Comparison of ENCODE assay signal across 17 cellular contexts in genomic region chr5:139335811-139336210, GRCh38. TPM values are rescaled to one million over a fixed set of nuclear protein-coding genes. Genes with fewer than 3 reads are reported as not detected.
DNase-seq lines count a peak whose midpoint lies in the region; ATAC-seq and TF ChIP-seq lines count a peak whose summit lies in the region.
"Had no signal": no experiment of that assay in that cellular context is flagged by ENCODE, and none has a peak within 500 bp of the region (broad histone marks: within the 10 kb centered on the region; RNA-seq: fewer than 3 reads in every experiment).

No MANE protein-coding gene starts in this region.

- CTCF ChIA-PET in HCT116 (lab: Charles Lee): interaction anchor here (0.7 kb wide), 1 partner anchor 9 kb away, joined by 3 read pairs; no protein-coding TSS in a partner anchor

- H3K79me2 ChIP-seq in HCT116 (ENCODE audit: insufficient read depth, low read length): peaks cover under 1% of the 10 kb centered on the region; the same call in 1 of the 2 replicates

- H3K27me3 ChIP-seq in HCT116 (ENCODE audit: insufficient read depth, low read length): no peaks in the 10 kb centered on the region

- H3K9me2 ChIP-seq in HCT116 (ENCODE audit: insufficient read depth): no peaks in the 10 kb centered on the region

- RAD21 ChIA-PET in HCT116 (lab: Charles Lee; ENCODE audit: low non-redundant PET in 1 of 2, low total read pairs in 2 of 2, uncharacterized antibody in 2 of 2, unreplicated experiment in 2 of 2): no interaction called here

- H3K36me3 ChIP-seq in HCT116 (ENCODE audit: control insufficient read depth in 1 of 2, insufficient read depth in 2 of 2, low read length in 2 of 2): peaks cover 14 to 17% of the 10 kb centered on the region in 2 experiments; a peak in 3 of 4 replicates

- no peaks in the 10 kb centered on the region for H3K27me3 Mint-ChIP-seq in activated naive CD8-positive, alpha-beta T cell
- no peaks in the 10 kb centered on the region for H3K27me3 Mint-ChIP-seq in naive B cell

- no peaks in the 10 kb centered on the region for H3K9me3 Mint-ChIP-seq in activated naive CD8-positive, alpha-beta T cell (ENCODE audit: low read depth)
- H3K9me3 Mint-ChIP-seq in naive B cell: no peaks in the 10 kb centered on the region

- POLR2A ChIA-PET in HCT116 (lab: Charles Lee): no interaction called here

- no peaks in the 10 kb centered on the region for H3K36me3 Mint-ChIP-seq in activated naive CD8-positive, alpha-beta T cell
- H3K36me3 Mint-ChIP-seq in naive B cell: peaks cover 0 to 6% of the 10 kb centered on the region in 2 donors

- H3K9ac ChIP-seq in HCT116 (ENCODE audit: low read length): no peak overlapping the region

- DNase-seq in DMS53 (lab: John Stamatoyannopoulos, UW) (peak; percentile 29), DMS53 treated with DMSO at 0.1 percent for 48 hours (lab: John Stamatoyannopoulos, UW; ENCODE audit: unreplicated experiment) (no peak), HCT116 (ENCODE audit: low read depth, low spot score) (no peak), naive B cell (no peak), C1 segment of cervical spinal cord (lab: John Stamatoyannopoulos, UW) (no peak), HK-2 (ENCODE audit: unreplicated experiment) (no peak), T-helper 1 cell (no peak)
- DNase-seq: cortex of kidney, NCI-H1092 treated with DMSO at 0.1 percent for 48 hours, NCI-H446 treated with DMSO at 0.1 percent for 48 hours, nucleus accumbens, PC-9, substantia nigra had no signal

- no peak overlapping the region for H3K27ac ChIP-seq in HCT116 (ENCODE audit: low read depth, low read length)
- H3K27ac ChIP-seq: PC-9, skin epidermis had no signal

- no peak for TF ChIP-seq POLR2A in HCT116 (IDR thresholded peaks at IDR 0.05; ENCODE audit: borderline replicate concordance, extremely low read depth, insufficient read depth, insufficient read length)

- ATAC-seq in HCT116 (peak; percentile 31), naive B cell (ENCODE audit: low read depth in 2 of 2) (peak in 1 of 2 donors; percentile 5)

- H3K4me3 ChIP-seq in HCT116 (replicated peaks in 1 of 2; ENCODE audit: low read depth in 1 of 2, low read length in 2 of 2): no peak overlapping the region
- H3K4me3 ChIP-seq: lung, PC-9, skin epidermis had no signal

- intact Hi-C loops in HCT116 (cut with micrococcal nuclease): no loop called here

- BruUV-seq in HCT116 (replicated peaks; lab: Mats Ljungman, UMichigan): no TSS peak

- H3K27ac Mint-ChIP-seq in activated naive CD8-positive, alpha-beta T cell: peak overlapping the region; percentile 41
- H3K27ac Mint-ChIP-seq in naive B cell: peak overlapping the region in 5 of 6 donors; percentile 38 to 92 (median 60)

- H3K4me3 Mint-ChIP-seq in activated naive CD8-positive, alpha-beta T cell: no peak overlapping the region
- peak overlapping the region in 1 of 8 donors; percentile 66 for H3K4me3 Mint-ChIP-seq in naive B cell

- H4K20me1 ChIP-seq in HCT116 (ENCODE audit: insufficient read depth): peaks cover 3% of the 10 kb centered on the region; the same call in 1 of the 2 replicates

- TF ChIP-seq CTCF in HCT116 (IDR thresholded peaks at IDR 0.05 in 2 of 3, conservative IDR thresholded peaks at IDR 0.05 in 1 of 3; ENCODE audit: borderline replicate concordance in 1 of 3, insufficient read depth in 1 of 3, low read depth in 2 of 3, low read length in 2 of 3): no peak

- peaks cover 20% of the 10 kb centered on the region for H3K4me1 Mint-ChIP-seq in activated naive CD8-positive, alpha-beta T cell (ENCODE audit: low read depth)
- H3K4me1 Mint-ChIP-seq in naive B cell: peaks cover 4 to 9% (median 7%) of the 10 kb centered on the region in 3 donors

- peaks cover 0 to under 1% of the 10 kb centered on the region in 2 experiments; a peak in 2 of 4 replicates for H3K4me1 ChIP-seq in HCT116 (ENCODE audit: control insufficient read depth in 1 of 2, insufficient read depth in 2 of 2, low read length in 2 of 2)

- no peak overlapping the region for H2AFZ ChIP-seq in HCT116 (ENCODE audit: low read depth, low read length, poor library complexity, severe bottlenecking)
- H2AFZ ChIP-seq: PC-9 had no signal

- no peak overlapping the region for H3K4me2 ChIP-seq in HCT116 (ENCODE audit: low read length)
- H3K4me2 ChIP-seq: PC-9 had no signal

- no peak for TF ChIP-seq RAD21 in HCT116 (IDR thresholded peaks at IDR 0.05; ENCODE audit: low read depth)

- H3K9me3 ChIP-seq in HCT116 (ENCODE audit: control insufficient read depth in 1 of 2, insufficient read depth in 1 of 2, low read depth in 1 of 2, low read length in 2 of 2): no peaks in the 10 kb centered on the region

TF ChIP-seq in HCT116, 20 proteins besides CTCF, POLR2A, EP300 and RAD21:
- TF ChIP-seq ATF3 (IDR thresholded peaks at IDR 0.05) (no peak), POLR2AphosphoS5 (IDR thresholded peaks at IDR 0.05; ENCODE audit: low read depth, low read length) (peak; percentile 42), SRF (IDR thresholded peaks at IDR 0.05; ENCODE audit: low read depth) (no peak), EZH2 (IDR thresholded peaks at IDR 0.05) (no peak), MAX (IDR thresholded peaks at IDR 0.05) (no peak)

RNA-seq across cellular contexts. Expression of gene PAIP2, which starts 5.8 kb away (rescaled TPM):
- total RNA-seq in HCT116 (2021; ENCODE audit: unreplicated experiment): 108 TPM
- 84.6 and 88.0 TPM in 2 replicates for polyA plus RNA-seq in HCT116 (2012)
- polyA plus RNA-seq in naive B cell (ENCODE audit: low read depth in 6 of 6): 100 to 1,000 TPM; 348 to 544 (median 403) TPM

RNA-seq across cellular contexts. Expression of gene MATR3, which starts 42.3 kb away (rescaled TPM):
- 123 TPM for total RNA-seq in HCT116 (2021; ENCODE audit: unreplicated experiment)
- 64.6 and 94.3 TPM in 2 replicates for polyA plus RNA-seq in HCT116 (2012)
- polyA plus RNA-seq in naive B cell (ENCODE audit: low read depth in 6 of 6): 100 to 1,000 TPM; 370 to 439 (median 392) TPM

RNA-seq across cellular contexts. Expression of gene SLC23A1, which starts 47.3 kb away (rescaled TPM):
- total RNA-seq in HCT116 (2021; ENCODE audit: unreplicated experiment): not detected
- 0.02 TPM in 1 of 2 replicates, not detected in the other for polyA plus RNA-seq in HCT116 (2012)
- polyA plus RNA-seq in naive B cell (ENCODE audit: low read depth in 6 of 6): under 1 TPM in 3 of 6 donors, not detected in 3; 0.13 to 0.57 (median 0.49) TPM
- total RNA-seq: A172 had no signal

RNA-seq across cellular contexts. Expression of gene MZB1, which starts 53.9 kb away (rescaled TPM):
- total RNA-seq in HCT116 (2021; ENCODE audit: unreplicated experiment): 0.81 TPM
- not detected in 2 replicates for polyA plus RNA-seq in HCT116 (2012)
- 100 to 1,000 TPM in 1 of 6 donors, 10 to 100 TPM in 5; 49.7 to 105 (median 88.1) TPM for polyA plus RNA-seq in naive B cell (ENCODE audit: low read depth in 6 of 6)
- total RNA-seq: A172 had no signal

RNA-seq across cellular contexts. Expression of gene PROB1, which starts 59.1 kb away (rescaled TPM):
- 1.7 TPM for total RNA-seq in HCT116 (2021; ENCODE audit: unreplicated experiment)
- 1.4 and 1.7 TPM in 2 replicates for polyA plus RNA-seq in HCT116 (2012)
- polyA plus RNA-seq in naive B cell (ENCODE audit: low read depth in 6 of 6): 1 to 10 TPM in 3 of 6 donors, under 1 TPM in 3; 0.67 to 2.5 (median 1.1) TPM
